9 cellular contexts compared by ENCODE assay signal in the genomic region with DNA sequence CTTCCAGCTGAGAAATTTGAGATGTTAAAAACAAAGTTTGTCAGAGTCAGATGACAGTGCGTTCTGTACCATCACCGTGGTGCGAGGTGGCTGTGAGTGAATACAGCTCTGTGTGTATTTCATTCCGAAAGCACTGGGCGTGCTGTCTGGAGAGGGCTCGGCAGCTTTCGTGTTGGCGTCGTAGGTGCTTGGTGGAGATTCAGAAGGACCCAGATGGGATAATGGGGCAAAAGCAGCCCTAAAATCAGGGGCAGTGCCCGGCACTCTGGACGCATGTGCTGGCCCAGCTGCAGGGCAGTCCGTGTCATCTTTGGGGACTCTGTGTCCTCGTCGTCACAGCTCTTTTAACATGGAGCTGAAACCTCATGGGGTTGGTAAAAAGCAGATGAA.
A peak's percentile ranks its signal among the peaks of the same experiment; 100 is the strongest.
DNase-seq lines count a peak whose midpoint lies in the region; ATAC-seq and TF ChIP-seq lines count a peak whose summit lies in the region.
"Had no signal": no experiment of that assay in that cellular context is flagged by ENCODE, and none has a peak within 500 bp of the region (broad histone marks: within the 10 kb centered on the region; RNA-seq: fewer than 3 reads in every experiment).

No MANE protein-coding gene starts in this region.

- H3K36me3 ChIP-seq in SJSA1, result peaks cover 19% of the 10 kb centered on the region
- H3K36me3 ChIP-seq in mucosa of descending colon (ENCODE audit: low read depth), result no peaks in the 10 kb centered on the region

- H3K27me3 ChIP-seq in SJSA1 (replicated peaks), result no peaks in the 10 kb centered on the region

- peak; percentile 39 for DNase-seq in EL
- no peak for DNase-seq in SJSA1 (ENCODE audit: low read depth in 1 of 2, low spot score in 2 of 2)
- no peak for DNase-seq in glutamatergic neuron
- peak; percentile 18 for DNase-seq in putamen (ENCODE audit: low spot score)
- DNase-seq in NCI-H774 (lab: John Stamatoyannopoulos, UW), result no peak
- DNase-seq in mucosa of descending colon, result no peak
- DNase-seq: dermis blood vessel endothelial cell had no signal

- H3K4me3 Mint-ChIP-seq in glutamatergic neuron (ENCODE audit: unreplicated experiment), result peak overlapping the region; percentile 28

- H3K4me3 ChIP-seq in SJSA1 (no peak overlapping the region), mucosa of descending colon (no peak overlapping the region)

- H3K36me3 Mint-ChIP-seq in glutamatergic neuron (ENCODE audit: unreplicated experiment), result peaks cover 3% of the 10 kb centered on the region

- peak overlapping the region; percentile 74 for H3K27ac ChIP-seq in SJSA1

- no peak overlapping the region for H3K27ac Mint-ChIP-seq in glutamatergic neuron (ENCODE audit: unreplicated experiment)

- intact Hi-C loops in mucosa of descending colon (cut with DNase I, micrococcal nuclease), result no loop called here

- H3K9me3 ChIP-seq in SJSA1 (replicated peaks) (no peaks in the 10 kb centered on the region), mucosa of descending colon (no peaks in the 10 kb centered on the region)

- H3K4me1 ChIP-seq in SJSA1 (replicated peaks) (peaks cover 36% of the 10 kb centered on the region), mucosa of descending colon (ENCODE audit: low read depth) (no peaks in the 10 kb centered on the region)

- H3K9me3 Mint-ChIP-seq in glutamatergic neuron (ENCODE audit: unreplicated experiment), result peaks cover 9% of the 10 kb centered on the region

- peaks cover 8% of the 10 kb centered on the region for H3K27me3 Mint-ChIP-seq in glutamatergic neuron (ENCODE audit: unreplicated experiment)

- ATAC-seq in GM21447 (IDR thresholded peaks at IDR 0.05; ENCODE audit: unreplicated experiment) (no peak), HG03442 (IDR thresholded peaks at IDR 0.05; ENCODE audit: unreplicated experiment) (no peak), mucosa of descending colon (no peak)

- TF ChIP-seq CTCF in glutamatergic neuron (IDR thresholded peaks at IDR 0.05; ENCODE audit: partially characterized antibody, unreplicated experiment) (no peak), mucosa of descending colon (IDR thresholded peaks at IDR 0.05) (no peak)

- H3K4me1 Mint-ChIP-seq in glutamatergic neuron (ENCODE audit: low read depth, unreplicated experiment), result peaks cover 36% of the 10 kb centered on the region

Comparison
In these comparisons a context has a peak if more than half of its experiments do, and no peak if none do; other contexts are left out.
1. DNase-seq: peak in EL (single experiment) and putamen (single experiment); none in SJSA1 (0 of 2), glutamatergic neuron (single experiment), NCI-H774 (single experiment) and mucosa of descending colon (0 of 3).